1 cellular context compared by ENCODE assay signal in the genomic region with DNA sequence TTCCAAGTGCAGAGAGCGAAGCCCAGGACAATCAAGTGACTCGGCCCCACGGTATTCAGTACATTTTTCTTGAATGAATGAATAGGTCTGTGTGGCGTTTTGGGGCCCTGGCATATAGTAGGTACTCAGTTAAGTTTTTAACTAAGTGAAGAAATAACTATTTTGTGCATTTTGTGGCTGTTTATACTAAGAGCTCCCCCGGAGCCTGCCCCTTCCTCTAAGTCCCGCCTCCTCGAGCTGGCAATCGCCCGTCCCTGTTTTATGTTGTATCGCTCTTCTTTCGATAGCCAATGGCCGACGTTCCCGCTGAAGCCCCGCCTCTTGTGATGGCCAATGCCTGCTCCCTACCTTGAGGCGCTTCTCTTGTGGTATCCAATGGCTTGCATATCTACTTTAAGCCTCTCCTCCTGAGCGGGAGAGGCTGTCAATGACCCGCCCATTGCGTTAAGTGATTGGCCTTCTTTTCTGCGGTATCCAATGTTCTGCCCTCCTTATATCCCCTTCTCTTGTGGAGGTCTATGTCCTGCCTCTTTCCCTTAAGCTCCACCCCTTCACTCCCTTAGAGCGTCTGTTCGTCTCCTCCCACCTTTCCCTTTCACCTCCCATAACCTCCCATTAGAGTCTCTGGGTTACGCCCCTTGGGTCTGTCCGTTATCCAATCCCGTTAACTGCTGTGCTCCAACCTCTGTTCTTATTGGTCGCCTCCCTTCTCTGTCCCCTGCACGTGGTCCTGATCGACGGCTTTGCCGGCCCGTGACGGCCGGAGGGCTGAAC.
A peak's percentile ranks its signal among the peaks of the same experiment; 100 is the strongest.
TF ChIP-seq lines count a peak whose summit lies in the region.

No MANE protein-coding gene starts in this region.

TF ChIP-seq in HepG2, 621 proteins besides CTCF, POLR2A, EP300 and RAD21 (continued from another document and continues in another):
- TF ChIP-seq, protein P1, sequence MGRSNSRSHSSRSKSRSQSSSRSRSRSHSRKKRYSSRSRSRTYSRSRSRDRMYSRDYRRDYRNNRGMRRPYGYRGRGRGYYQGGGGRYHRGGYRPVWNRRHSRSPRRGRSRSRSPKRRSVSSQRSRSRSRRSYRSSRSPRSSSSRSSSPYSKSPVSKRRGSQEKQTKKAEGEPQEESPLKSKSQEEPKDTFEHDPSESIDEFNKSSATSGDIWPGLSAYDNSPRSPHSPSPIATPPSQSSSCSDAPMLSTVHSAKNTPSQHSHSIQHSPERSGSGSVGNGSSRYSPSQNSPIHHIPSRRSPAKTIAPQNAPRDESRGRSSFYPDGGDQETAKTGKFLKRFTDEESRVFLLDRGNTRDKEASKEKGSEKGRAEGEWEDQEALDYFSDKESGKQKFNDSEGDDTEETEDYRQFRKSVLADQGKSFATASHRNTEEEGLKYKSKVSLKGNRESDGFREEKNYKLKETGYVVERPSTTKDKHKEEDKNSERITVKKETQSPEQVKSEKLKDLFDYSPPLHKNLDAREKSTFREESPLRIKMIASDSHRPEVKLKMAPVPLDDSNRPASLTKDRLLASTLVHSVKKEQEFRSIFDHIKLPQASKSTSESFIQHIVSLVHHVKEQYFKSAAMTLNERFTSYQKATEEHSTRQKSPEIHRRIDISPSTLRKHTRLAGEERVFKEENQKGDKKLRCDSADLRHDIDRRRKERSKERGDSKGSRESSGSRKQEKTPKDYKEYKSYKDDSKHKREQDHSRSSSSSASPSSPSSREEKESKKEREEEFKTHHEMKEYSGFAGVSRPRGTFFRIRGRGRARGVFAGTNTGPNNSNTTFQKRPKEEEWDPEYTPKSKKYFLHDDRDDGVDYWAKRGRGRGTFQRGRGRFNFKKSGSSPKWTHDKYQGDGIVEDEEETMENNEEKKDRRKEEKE (IDR thresholded peaks at IDR 0.05): no peak
- TF ChIP-seq ZNF501 (CRISPR knock-in tag; IDR thresholded peaks at IDR 0.05) (peak; percentile 10; the same call in 1 of the 2 replicates), ZNF563 (CRISPR knock-in tag; IDR thresholded peaks at IDR 0.05) (no peak), KLF16 (CRISPR knock-in tag; IDR thresholded peaks at IDR 0.05) (no peak), TOPORS (CRISPR knock-in tag; IDR thresholded peaks at IDR 0.05) (no peak), ZBTB8A (CRISPR knock-in tag; IDR thresholded peaks at IDR 0.05; ENCODE audit: borderline replicate concordance, low read depth) (no peak), SP4 (CRISPR knock-in tag; IDR thresholded peaks at IDR 0.05) (peak; percentile 98), GATAD1 (CRISPR knock-in tag; IDR thresholded peaks at IDR 0.05) (peak; percentile 39), ISX (CRISPR knock-in tag; conservative IDR thresholded peaks at IDR 0.05) (no peak), ZNF446 (CRISPR knock-in tag; IDR thresholded peaks at IDR 0.05) (no peak), SCMH1 (CRISPR knock-in tag; IDR thresholded peaks at IDR 0.05; ENCODE audit: borderline replicate concordance) (no peak), SAFB2 (CRISPR knock-in tag; IDR thresholded peaks at IDR 0.05; ENCODE audit: borderline replicate concordance, low read depth) (no peak), GABPA (IDR thresholded peaks at IDR 0.05; ENCODE audit: low read depth, low read length) (peak; percentile 78), GABPA (CRISPR knock-in tag; IDR thresholded peaks at IDR 0.05; ENCODE audit: low read depth) (peak; percentile 90), PHF20 (CRISPR knock-in tag; IDR thresholded peaks at IDR 0.05) (0 out of 2 replicates have a peak, but pooled peaks have one; percentile 7), TCF7L2 (IDR thresholded peaks at IDR 0.05; ENCODE audit: low read depth, low read length) (no peak), PHF8 (CRISPR knock-in tag; IDR thresholded peaks at IDR 0.05) (peak; percentile 49; the same call in 1 of the 2 replicates), ZNF747 (CRISPR knock-in tag; IDR thresholded peaks at IDR 0.05; ENCODE audit: borderline replicate concordance) (no peak), SALL2 (CRISPR knock-in tag; IDR thresholded peaks at IDR 0.05) (no peak), ZEB1 (IDR thresholded peaks at IDR 0.05; ENCODE audit: insufficient replicate concordance, low read depth) (no peak), KLF13 (CRISPR knock-in tag; IDR thresholded peaks at IDR 0.05) (no peak), HOXA9 (CRISPR knock-in tag; IDR thresholded peaks at IDR 0.05; ENCODE audit: borderline replicate concordance) (no peak), KLF6 (CRISPR knock-in tag; IDR thresholded peaks at IDR 0.05) (no peak), SRSF9 (IDR thresholded peaks at IDR 0.05; ENCODE audit: borderline replicate concordance, insufficient read depth, low read depth, low read length, poor library complexity, severe bottlenecking) (no peak)
- TF ChIP-seq, protein P2, sequence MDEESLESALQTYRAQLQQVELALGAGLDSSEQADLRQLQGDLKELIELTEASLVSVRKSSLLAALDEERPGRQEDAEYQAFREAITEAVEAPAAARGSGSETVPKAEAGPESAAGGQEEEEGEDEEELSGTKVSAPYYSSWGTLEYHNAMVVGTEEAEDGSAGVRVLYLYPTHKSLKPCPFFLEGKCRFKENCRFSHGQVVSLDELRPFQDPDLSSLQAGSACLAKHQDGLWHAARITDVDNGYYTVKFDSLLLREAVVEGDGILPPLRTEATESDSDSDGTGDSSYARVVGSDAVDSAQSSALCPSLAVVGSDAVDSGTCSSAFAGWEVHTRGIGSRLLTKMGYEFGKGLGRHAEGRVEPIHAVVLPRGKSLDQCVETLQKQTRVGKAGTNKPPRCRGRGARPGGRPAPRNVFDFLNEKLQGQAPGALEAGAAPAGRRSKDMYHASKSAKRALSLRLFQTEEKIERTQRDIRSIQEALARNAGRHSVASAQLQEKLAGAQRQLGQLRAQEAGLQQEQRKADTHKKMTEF (CRISPR knock-in tag; IDR thresholded peaks at IDR 0.05): 0 out of 2 replicates have a peak, but pooled peaks have one; percentile 44
- TF ChIP-seq, protein P3, sequence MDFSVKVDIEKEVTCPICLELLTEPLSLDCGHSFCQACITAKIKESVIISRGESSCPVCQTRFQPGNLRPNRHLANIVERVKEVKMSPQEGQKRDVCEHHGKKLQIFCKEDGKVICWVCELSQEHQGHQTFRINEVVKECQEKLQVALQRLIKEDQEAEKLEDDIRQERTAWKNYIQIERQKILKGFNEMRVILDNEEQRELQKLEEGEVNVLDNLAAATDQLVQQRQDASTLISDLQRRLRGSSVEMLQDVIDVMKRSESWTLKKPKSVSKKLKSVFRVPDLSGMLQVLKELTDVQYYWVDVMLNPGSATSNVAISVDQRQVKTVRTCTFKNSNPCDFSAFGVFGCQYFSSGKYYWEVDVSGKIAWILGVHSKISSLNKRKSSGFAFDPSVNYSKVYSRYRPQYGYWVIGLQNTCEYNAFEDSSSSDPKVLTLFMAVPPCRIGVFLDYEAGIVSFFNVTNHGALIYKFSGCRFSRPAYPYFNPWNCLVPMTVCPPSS (IDR thresholded peaks at IDR 0.05): no peak
- TF ChIP-seq, protein P4, sequence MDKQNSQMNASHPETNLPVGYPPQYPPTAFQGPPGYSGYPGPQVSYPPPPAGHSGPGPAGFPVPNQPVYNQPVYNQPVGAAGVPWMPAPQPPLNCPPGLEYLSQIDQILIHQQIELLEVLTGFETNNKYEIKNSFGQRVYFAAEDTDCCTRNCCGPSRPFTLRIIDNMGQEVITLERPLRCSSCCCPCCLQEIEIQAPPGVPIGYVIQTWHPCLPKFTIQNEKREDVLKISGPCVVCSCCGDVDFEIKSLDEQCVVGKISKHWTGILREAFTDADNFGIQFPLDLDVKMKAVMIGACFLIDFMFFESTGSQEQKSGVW (CRISPR knock-in tag; IDR thresholded peaks at IDR 0.05; ENCODE audit: borderline replicate concordance): no peak
- TF ChIP-seq, protein P5, sequence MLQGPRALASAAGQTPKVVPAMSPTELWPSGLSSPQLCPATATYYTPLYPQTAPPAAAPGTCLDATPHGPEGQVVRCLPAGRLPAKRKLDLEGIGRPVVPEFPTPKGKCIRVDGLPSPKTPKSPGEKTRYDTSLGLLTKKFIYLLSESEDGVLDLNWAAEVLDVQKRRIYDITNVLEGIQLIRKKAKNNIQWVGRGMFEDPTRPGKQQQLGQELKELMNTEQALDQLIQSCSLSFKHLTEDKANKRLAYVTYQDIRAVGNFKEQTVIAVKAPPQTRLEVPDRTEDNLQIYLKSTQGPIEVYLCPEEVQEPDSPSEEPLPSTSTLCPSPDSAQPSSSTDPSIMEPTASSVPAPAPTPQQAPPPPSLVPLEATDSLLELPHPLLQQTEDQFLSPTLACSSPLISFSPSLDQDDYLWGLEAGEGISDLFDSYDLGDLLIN (CRISPR knock-in tag; IDR thresholded peaks at IDR 0.05; ENCODE audit: borderline replicate concordance): no peak
- TF ChIP-seq, protein P6, sequence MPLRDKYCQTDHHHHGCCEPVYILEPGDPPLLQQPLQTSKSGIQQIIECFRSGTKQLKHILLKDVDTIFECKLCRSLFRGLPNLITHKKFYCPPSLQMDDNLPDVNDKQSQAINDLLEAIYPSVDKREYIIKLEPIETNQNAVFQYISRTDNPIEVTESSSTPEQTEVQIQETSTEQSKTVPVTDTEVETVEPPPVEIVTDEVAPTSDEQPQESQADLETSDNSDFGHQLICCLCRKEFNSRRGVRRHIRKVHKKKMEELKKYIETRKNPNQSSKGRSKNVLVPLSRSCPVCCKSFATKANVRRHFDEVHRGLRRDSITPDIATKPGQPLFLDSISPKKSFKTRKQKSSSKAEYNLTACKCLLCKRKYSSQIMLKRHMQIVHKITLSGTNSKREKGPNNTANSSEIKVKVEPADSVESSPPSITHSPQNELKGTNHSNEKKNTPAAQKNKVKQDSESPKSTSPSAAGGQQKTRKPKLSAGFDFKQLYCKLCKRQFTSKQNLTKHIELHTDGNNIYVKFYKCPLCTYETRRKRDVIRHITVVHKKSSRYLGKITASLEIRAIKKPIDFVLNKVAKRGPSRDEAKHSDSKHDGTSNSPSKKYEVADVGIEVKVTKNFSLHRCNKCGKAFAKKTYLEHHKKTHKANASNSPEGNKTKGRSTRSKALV (CRISPR knock-in tag; IDR thresholded peaks at IDR 0.05): no peak
- TF ChIP-seq, protein P7, sequence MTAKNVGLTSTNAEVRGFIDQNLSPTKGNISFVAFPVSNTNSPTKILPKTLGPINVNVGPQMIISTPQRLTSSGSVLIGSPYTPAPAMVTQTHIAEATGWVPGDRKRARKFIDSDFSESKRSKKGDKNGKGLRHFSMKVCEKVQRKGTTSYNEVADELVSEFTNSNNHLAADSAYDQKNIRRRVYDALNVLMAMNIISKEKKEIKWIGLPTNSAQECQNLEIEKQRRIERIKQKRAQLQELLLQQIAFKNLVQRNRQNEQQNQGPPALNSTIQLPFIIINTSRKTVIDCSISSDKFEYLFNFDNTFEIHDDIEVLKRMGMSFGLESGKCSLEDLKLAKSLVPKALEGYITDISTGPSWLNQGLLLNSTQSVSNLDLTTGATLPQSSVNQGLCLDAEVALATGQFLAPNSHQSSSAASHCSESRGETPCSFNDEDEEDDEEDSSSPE (CRISPR knock-in tag; IDR thresholded peaks at IDR 0.05): peak; percentile 62; the same call in 1 of the 2 replicates
- TF ChIP-seq, protein P8, sequence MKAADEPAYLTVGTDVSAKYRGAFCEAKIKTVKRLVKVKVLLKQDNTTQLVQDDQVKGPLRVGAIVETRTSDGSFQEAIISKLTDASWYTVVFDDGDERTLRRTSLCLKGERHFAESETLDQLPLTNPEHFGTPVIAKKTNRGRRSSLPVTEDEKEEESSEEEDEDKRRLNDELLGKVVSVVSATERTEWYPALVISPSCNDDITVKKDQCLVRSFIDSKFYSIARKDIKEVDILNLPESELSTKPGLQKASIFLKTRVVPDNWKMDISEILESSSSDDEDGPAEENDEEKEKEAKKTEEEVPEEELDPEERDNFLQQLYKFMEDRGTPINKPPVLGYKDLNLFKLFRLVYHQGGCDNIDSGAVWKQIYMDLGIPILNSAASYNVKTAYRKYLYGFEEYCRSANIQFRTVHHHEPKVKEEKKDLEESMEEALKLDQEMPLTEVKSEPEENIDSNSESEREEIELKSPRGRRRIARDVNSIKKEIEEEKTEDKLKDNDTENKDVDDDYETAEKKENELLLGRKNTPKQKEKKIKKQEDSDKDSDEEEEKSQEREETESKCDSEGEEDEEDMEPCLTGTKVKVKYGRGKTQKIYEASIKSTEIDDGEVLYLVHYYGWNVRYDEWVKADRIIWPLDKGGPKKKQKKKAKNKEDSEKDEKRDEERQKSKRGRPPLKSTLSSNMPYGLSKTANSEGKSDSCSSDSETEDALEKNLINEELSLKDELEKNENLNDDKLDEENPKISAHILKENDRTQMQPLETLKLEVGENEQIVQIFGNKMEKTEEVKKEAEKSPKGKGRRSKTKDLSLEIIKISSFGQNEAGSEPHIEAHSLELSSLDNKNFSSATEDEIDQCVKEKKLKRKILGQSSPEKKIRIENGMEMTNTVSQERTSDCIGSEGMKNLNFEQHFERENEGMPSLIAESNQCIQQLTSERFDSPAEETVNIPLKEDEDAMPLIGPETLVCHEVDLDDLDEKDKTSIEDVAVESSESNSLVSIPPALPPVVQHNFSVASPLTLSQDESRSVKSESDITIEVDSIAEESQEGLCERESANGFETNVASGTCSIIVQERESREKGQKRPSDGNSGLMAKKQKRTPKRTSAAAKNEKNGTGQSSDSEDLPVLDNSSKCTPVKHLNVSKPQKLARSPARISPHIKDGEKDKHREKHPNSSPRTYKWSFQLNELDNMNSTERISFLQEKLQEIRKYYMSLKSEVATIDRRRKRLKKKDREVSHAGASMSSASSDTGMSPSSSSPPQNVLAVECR (CRISPR knock-in tag; IDR thresholded peaks at IDR 0.05; ENCODE audit: borderline replicate concordance): peak; percentile 59; the same call in 1 of the 2 replicates
- TF ChIP-seq, protein P9, sequence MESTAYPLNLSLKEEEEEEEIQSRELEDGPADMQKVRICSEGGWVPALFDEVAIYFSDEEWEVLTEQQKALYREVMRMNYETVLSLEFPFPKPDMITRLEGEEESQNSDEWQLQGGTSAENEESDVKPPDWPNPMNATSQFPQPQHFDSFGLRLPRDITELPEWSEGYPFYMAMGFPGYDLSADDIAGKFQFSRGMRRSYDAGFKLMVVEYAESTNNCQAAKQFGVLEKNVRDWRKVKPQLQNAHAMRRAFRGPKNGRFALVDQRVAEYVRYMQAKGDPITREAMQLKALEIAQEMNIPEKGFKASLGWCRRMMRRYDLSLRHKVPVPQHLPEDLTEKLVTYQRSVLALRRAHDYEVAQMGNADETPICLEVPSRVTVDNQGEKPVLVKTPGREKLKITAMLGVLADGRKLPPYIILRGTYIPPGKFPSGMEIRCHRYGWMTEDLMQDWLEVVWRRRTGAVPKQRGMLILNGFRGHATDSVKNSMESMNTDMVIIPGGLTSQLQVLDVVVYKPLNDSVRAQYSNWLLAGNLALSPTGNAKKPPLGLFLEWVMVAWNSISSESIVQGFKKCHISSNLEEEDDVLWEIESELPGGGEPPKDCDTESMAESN (CRISPR knock-in tag; conservative IDR thresholded peaks at IDR 0.05): no peak
